In the genomic region with DNA sequence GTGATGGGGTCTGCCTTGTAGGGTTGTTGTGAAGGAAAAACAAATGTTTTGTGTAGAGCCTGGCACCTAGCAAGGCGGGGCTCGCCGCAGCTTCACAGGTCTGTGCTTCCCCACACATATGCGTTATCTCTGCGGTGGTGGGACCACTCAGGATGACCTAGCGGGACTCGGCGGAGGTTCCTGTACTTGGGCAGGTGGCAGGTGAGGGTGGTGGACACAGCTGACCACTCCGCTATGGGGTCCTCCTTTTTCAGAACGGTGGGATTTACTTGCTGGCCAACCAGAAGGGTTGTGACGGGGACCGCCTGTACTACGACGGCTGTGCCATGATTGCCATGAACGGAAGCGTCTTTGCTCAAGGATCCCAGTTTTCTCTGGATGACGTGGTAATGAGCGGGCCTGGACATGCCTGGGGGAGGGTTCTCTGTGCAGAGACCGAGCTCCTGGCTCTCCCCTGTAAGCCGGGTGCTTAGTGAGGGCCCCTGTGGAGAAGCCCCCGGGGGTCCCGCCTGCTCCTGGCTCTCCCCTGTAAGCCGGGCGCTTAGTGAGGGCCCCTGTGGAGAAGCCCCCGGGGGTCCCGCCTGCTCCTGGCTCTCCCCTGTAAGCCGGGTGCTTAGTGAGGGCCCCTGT, we compare ENCODE assay signal across 30 cellular contexts. TPM values are rescaled to one million over a fixed set of nuclear protein-coding genes. Genes with fewer than 3 reads are reported as not detected.
"Had no signal": no experiment of that assay in that cellular context is flagged by ENCODE, and none has a peak within 500 bp of the region (broad histone marks: within the 10 kb centered on the region; RNA-seq: fewer than 3 reads in every experiment).

No MANE protein-coding gene starts in this region.

- H3K4me1 Mint-ChIP-seq: activated naive CD4-positive, alpha-beta T cell treated with anti-CD3 and anti-CD28 coated beads, Interleukin-2, amount 50 U/mL, for 24 hours; activated naive CD8-positive, alpha-beta T cell treated with anti-CD3 and anti-CD28 coated beads, Interleukin-2, amount 50 U/mL, for 24 hours; activated T-helper 17 cell treated with anti-CD3 and anti-CD28 coated beads, Interleukin-2, amount 50 U/mL, for 72 hours; central memory CD8-positive, alpha-beta T cell; memory B cell had no signal

- H3K27ac ChIP-seq: breast epithelium, epithelial cell of prostate, esophagus squamous epithelium, tibial nerve had no signal

- DNase-seq: activated CD4-positive, alpha-beta T cell treated with anti-CD3 and anti-CD28 coated beads, Interleukin-2, amount 50 U/mL, for 1 hour; activated CD8-positive, alpha-beta T cell treated with anti-CD3 and anti-CD28 coated beads for 36 hours; activated naive CD8-positive, alpha-beta T cell treated with anti-CD3 and anti-CD28 coated beads, Interleukin-2, amount 50 U/mL, for 24 hours; activated T-cell treated with anti-CD3 and anti-CD28 coated beads, Interleukin-2, amount 50 U/mL, for 4 hours; amygdala; dermis blood vessel endothelial cell; effector CD4-positive, alpha-beta T cell; esophagus squamous epithelium; foreskin melanocyte; islet precursor cell; left colon; midbrain; naive thymus-derived CD4-positive, alpha-beta T cell; stimulated activated CD4-positive, alpha-beta T cell treated with anti-CD3 and anti-CD28 coated beads, Interleukin-15, amount 100 ng/mL, for 24 hours; stimulated activated CD4-positive, alpha-beta T cell treated with anti-CD3 and anti-CD28 coated beads, Interleukin-2, amount 100 ng/mL, for 24 hours; stimulated activated naive CD4-positive, alpha-beta T cell treated with Interleukin-2 at 50 U/mL for 16 hours; T-helper 2 cell had no signal

- H3K27me3 Mint-ChIP-seq: activated CD8-positive, alpha-beta T cell treated with anti-CD3 and anti-CD28 coated beads for 36 hours; activated naive CD4-positive, alpha-beta T cell treated with anti-CD3 and anti-CD28 coated beads, Interleukin-2, amount 50 U/mL, for 24 hours; activated naive CD8-positive, alpha-beta T cell treated with anti-CD3 and anti-CD28 coated beads, Interleukin-2, amount 50 U/mL, for 24 hours; activated T-helper 17 cell treated with anti-CD3 and anti-CD28 coated beads, Interleukin-2, amount 50 U/mL, for 72 hours; central memory CD8-positive, alpha-beta T cell; memory B cell; naive thymus-derived CD4-positive, alpha-beta T cell; progenitor cell of endocrine pancreas had no signal

- H3K4me3 Mint-ChIP-seq: activated CD8-positive, alpha-beta T cell treated with anti-CD3 and anti-CD28 coated beads for 36 hours; activated naive CD4-positive, alpha-beta T cell treated with anti-CD3 and anti-CD28 coated beads, Interleukin-2, amount 50 U/mL, for 24 hours; activated naive CD8-positive, alpha-beta T cell treated with anti-CD3 and anti-CD28 coated beads, Interleukin-2, amount 50 U/mL, for 24 hours; activated T-cell treated with anti-CD3 and anti-CD28 coated beads, Interleukin-2, amount 50 U/mL, for 4 hours; activated T-helper 17 cell treated with anti-CD3 and anti-CD28 coated beads, Interleukin-2, amount 50 U/mL, for 72 hours; central memory CD8-positive, alpha-beta T cell; memory B cell; naive thymus-derived CD4-positive, alpha-beta T cell had no signal

- ATAC-seq: activated CD8-positive, alpha-beta T cell treated with anti-CD3 and anti-CD28 coated beads for 36 hours; activated naive CD8-positive, alpha-beta T cell treated with anti-CD3 and anti-CD28 coated beads, Interleukin-2, amount 50 U/mL, for 24 hours; activated T-cell treated with anti-CD3 and anti-CD28 coated beads, Interleukin-2, amount 50 U/mL, for 4 hours; activated T-helper 17 cell treated with anti-CD3 and anti-CD28 coated beads, Interleukin-2, amount 50 U/mL, for 72 hours; left colon; naive thymus-derived CD4-positive, alpha-beta T cell had no signal

- H3K4me2 ChIP-seq: smooth muscle cell had no signal

- H3K27me3 ChIP-seq: breast epithelium, esophagus squamous epithelium, tibial nerve had no signal

- H3K9me3 Mint-ChIP-seq: activated CD8-positive, alpha-beta T cell treated with anti-CD3 and anti-CD28 coated beads for 36 hours; activated naive CD4-positive, alpha-beta T cell treated with anti-CD3 and anti-CD28 coated beads, Interleukin-2, amount 50 U/mL, for 24 hours; activated naive CD8-positive, alpha-beta T cell treated with anti-CD3 and anti-CD28 coated beads, Interleukin-2, amount 50 U/mL, for 24 hours; activated T-cell treated with anti-CD3 and anti-CD28 coated beads, Interleukin-2, amount 50 U/mL, for 4 hours; activated T-helper 17 cell treated with anti-CD3 and anti-CD28 coated beads, Interleukin-2, amount 50 U/mL, for 72 hours; central memory CD8-positive, alpha-beta T cell; memory B cell; naive thymus-derived CD4-positive, alpha-beta T cell had no signal

- H3K27ac Mint-ChIP-seq: activated CD8-positive, alpha-beta T cell treated with anti-CD3 and anti-CD28 coated beads for 36 hours; activated naive CD4-positive, alpha-beta T cell treated with anti-CD3 and anti-CD28 coated beads, Interleukin-2, amount 50 U/mL, for 24 hours; activated naive CD8-positive, alpha-beta T cell treated with anti-CD3 and anti-CD28 coated beads, Interleukin-2, amount 50 U/mL, for 24 hours; activated T-helper 17 cell treated with anti-CD3 and anti-CD28 coated beads, Interleukin-2, amount 50 U/mL, for 72 hours; memory B cell; progenitor cell of endocrine pancreas had no signal

- H3K9me3 ChIP-seq: breast epithelium, esophagus squamous epithelium, tibial nerve had no signal

- H3K4me1 ChIP-seq: breast epithelium, esophagus squamous epithelium, tibial nerve had no signal

- H3K4me3 ChIP-seq: breast epithelium, esophagus squamous epithelium, smooth muscle cell, tibial nerve had no signal

RNA-seq across cellular contexts. Expression of gene KRTAP5-7, which starts 52.8 kb away (rescaled TPM):
- total RNA-seq: activated CD8-positive, alpha-beta T cell treated with anti-CD3 and anti-CD28 coated beads for 36 hours; activated T-cell treated with anti-CD3 and anti-CD28 coated beads, Interleukin-2, amount 50 U/mL, for 4 hours; dermis blood vessel endothelial cell; glomerular endothelial cell; osteocyte; renal cortical epithelial cell; smooth muscle cell; temporal lobe had no signal
- polyA plus RNA-seq: naive thymus-derived CD4-positive, alpha-beta T cell; smooth muscle cell had no signal
